ENCODE assay signal across 13 cellular contexts in the genomic region with DNA sequence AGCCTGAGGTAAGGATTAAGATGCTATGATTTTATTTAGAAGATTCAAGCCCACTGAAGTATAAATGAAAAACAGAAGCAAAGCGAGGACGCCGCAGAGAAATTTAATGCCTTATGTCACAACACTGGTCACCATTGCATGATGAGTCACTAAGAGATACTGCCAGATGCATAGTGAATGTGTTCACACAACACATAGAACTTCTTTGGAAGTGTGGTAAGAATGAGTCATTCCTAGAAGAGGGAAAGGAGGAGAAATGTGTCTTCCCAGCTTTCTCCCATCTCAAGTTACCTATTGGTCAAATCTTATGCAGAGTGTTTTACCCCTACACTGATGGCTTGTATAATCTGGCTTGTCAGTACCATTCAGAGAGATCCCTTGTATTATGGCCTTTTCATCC.
DNase-seq lines count a peak whose midpoint lies in the region; ATAC-seq and TF ChIP-seq lines count a peak whose summit lies in the region.
"Had no signal": no experiment of that assay in that cellular context is flagged by ENCODE, and none has a peak within 500 bp of the region (broad histone marks: within the 10 kb centered on the region; RNA-seq: fewer than 3 reads in every experiment).

No MANE protein-coding gene starts in this region.

- H3K27ac ChIP-seq in brain microvascular endothelial cell (peak overlapping the region; percentile 58), mesendoderm (ENCODE audit: low read depth, low read length) (peak overlapping the region; percentile 32), esophagus squamous epithelium (no peak overlapping the region)

- TF ChIP-seq POLR2A in NB4 (IDR thresholded peaks at IDR 0.05; ENCODE audit: extremely low read depth, insufficient read length) (no peak), esophagus squamous epithelium (IDR thresholded peaks at IDR 0.05) (no peak)

- no peak overlapping the region for H3K4me3 ChIP-seq in NB4 (ENCODE audit: low read depth, low read length)
- H3K4me3 ChIP-seq in brain microvascular endothelial cell (ENCODE audit: low read depth, low read length): no peak overlapping the region
- no peak overlapping the region for H3K4me3 ChIP-seq in mesendoderm (ENCODE audit: low read length)
- H3K4me3 ChIP-seq in esophagus squamous epithelium: no peak overlapping the region

- no peak overlapping the region for H2BK5ac ChIP-seq in mesendoderm (ENCODE audit: low read length)

- no peak overlapping the region for H2BK120ac ChIP-seq in mesendoderm (ENCODE audit: low read depth, low read length)

- H3K27me3 ChIP-seq in brain microvascular endothelial cell (replicated peaks): no peaks in the 10 kb centered on the region
- no peaks in the 10 kb centered on the region for H3K27me3 ChIP-seq in mesendoderm (ENCODE audit: insufficient read depth, low read length, poor library complexity)
- H3K27me3 ChIP-seq in esophagus squamous epithelium: no peaks in the 10 kb centered on the region

- H3K9me3 ChIP-seq in esophagus squamous epithelium: no peaks in the 10 kb centered on the region

- no peak overlapping the region for H3K18ac ChIP-seq in mesendoderm (ENCODE audit: low read length)

- no peak overlapping the region for H4K5ac ChIP-seq in mesendoderm (ENCODE audit: low read length)

- H3K79me1 ChIP-seq in mesendoderm (ENCODE audit: low read length): no peaks in the 10 kb centered on the region

- H2AK5ac ChIP-seq in mesendoderm (ENCODE audit: low read length): no peak overlapping the region

- in situ Hi-C loops in brain microvascular endothelial cell (cut with HindIII; ENCODE audit: low pct_ligation_motif_present, low sequenced_read_pairs): no loop called here

- WGBS in mesendoderm (ENCODE audit: extremely low coverage, insufficient coverage, low lambda C conversion rate): no CpG with 5 or more reads among the region's 3 CpGs
- 62 to 88% methylated on average over 3 of the region's 3 CpGs for WGBS in esophagus squamous epithelium, 2 donors

- H3K4me1 ChIP-seq in mesendoderm (ENCODE audit: control insufficient read depth, low read depth, low read length) (no peaks in the 10 kb centered on the region), esophagus squamous epithelium (no peaks in the 10 kb centered on the region)

- intact Hi-C loops in esophagus squamous epithelium (cut with DNase I): no loop called here

- peak; percentile 81 for DNase-seq in ELR (ENCODE audit: low read depth)
- peak; percentile 7 for DNase-seq in NB4 (ENCODE audit: low read depth)
- peak; percentile 90 for DNase-seq in brain microvascular endothelial cell
- peak; percentile 93 for DNase-seq in mesendoderm
- no peak for DNase-seq in NCI-H1417 treated with DMSO at 0.1 percent for 48 hours (lab: John Stamatoyannopoulos, UW)
- DNase-seq in esophagus squamous epithelium (lab: John Stamatoyannopoulos, UW): no peak
- DNase-seq in NCI-H748 treated with DMSO at 0.1 percent for 48 hours (lab: John Stamatoyannopoulos, UW): no peak
- DNase-seq: activated CD4-positive, alpha-beta T cell treated with anti-CD3 and anti-CD28 coated beads, Interleukin-2, amount 10 ng/mL, durations not matched to agents 7 days and 5 days; activated naive CD4-positive, alpha-beta T cell treated with anti-CD3 and anti-CD28 coated beads, Interleukin-2, amount 10 ng/mL, durations not matched to agents 7 days and 5 days; H9; NCI-H1694 had no signal

- H3K23ac ChIP-seq in mesendoderm (ENCODE audit: low read length): no peak overlapping the region

- no peak overlapping the region for H3K4me2 ChIP-seq in mesendoderm (ENCODE audit: low read length)

- H3K56ac ChIP-seq in mesendoderm (ENCODE audit: low read length): no peak overlapping the region

- H3K79me2 ChIP-seq in mesendoderm (ENCODE audit: control insufficient read depth, insufficient read depth, low read length): no peaks in the 10 kb centered on the region

- TF ChIP-seq CTCF in NB4 (IDR thresholded peaks at IDR 0.05; ENCODE audit: low read depth, low read length) (no peak), brain microvascular endothelial cell (IDR thresholded peaks at IDR 0.05; ENCODE audit: low read depth, low read length, missing control alignments) (no peak), esophagus squamous epithelium (IDR thresholded peaks at IDR 0.05) (no peak)

- H3K9ac ChIP-seq in mesendoderm (ENCODE audit: low read length): no peak overlapping the region

- H2BK15ac ChIP-seq in mesendoderm (replicated peaks; ENCODE audit: low read depth): no peak overlapping the region

- no peak overlapping the region for H4K8ac ChIP-seq in mesendoderm (ENCODE audit: low read depth, low read length)

- ATAC-seq in GM18519 (IDR thresholded peaks at IDR 0.05; ENCODE audit: low FRiP score, unreplicated experiment): no peak
- ATAC-seq: left lobe of liver had no signal

- no peak overlapping the region for H3K4ac ChIP-seq in mesendoderm (ENCODE audit: low read depth, low read length)

- H3K36me3 ChIP-seq in brain microvascular endothelial cell (replicated peaks): no peaks in the 10 kb centered on the region
- no peaks in the 10 kb centered on the region for H3K36me3 ChIP-seq in mesendoderm (ENCODE audit: control insufficient read depth, insufficient read depth, low read length)
- no peaks in the 10 kb centered on the region for H3K36me3 ChIP-seq in esophagus squamous epithelium

Comparison
In these comparisons a context has a peak if more than half of its experiments do, and no peak if none do; other contexts are left out.
1. DNase-seq: peak in ELR (single experiment), NB4 (single experiment), brain microvascular endothelial cell (single experiment) and mesendoderm (single experiment); none in NCI-H1417 treated with DMSO at 0.1 percent for 48 hours (single experiment), esophagus squamous epithelium (single experiment) and NCI-H748 treated with DMSO at 0.1 percent for 48 hours (single experiment).
2. H3K27ac ChIP-seq: peak in brain microvascular endothelial cell (single experiment) and mesendoderm (single experiment); none in esophagus squamous epithelium (0 of 4).